In the genomic region with DNA sequence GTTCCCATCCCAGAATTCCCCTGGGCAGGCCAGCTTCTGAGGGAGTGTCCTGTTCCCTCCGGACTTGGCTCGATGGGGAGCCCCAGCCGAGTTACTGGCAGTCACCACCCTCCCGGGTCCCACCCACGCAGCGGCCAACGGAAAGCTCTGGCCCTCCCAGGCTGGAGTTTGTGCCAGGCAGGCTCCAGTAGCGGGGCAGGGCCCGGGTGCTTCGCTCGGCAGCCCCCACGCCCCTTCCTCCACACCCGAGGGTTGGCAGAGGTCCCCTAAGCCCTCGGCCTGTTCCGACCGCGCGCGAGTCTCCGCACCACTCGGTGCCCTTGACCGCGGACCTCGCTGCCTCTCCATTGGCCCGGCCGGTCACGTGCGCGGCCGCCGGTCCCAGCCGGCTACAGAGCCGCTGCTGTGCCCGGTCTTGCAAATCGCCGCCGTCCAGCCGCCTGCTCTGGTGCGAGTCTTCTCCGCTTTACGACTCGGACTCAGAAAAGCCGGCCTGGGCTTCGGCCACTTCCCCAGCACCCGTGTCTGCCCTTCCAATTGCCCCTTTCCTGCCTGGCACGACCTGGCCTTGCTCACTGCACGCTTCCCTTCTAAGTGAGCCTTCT, we compare ENCODE assay signal across 8 cellular contexts. TPM values are rescaled to one million over a fixed set of nuclear protein-coding genes. Genes with fewer than 3 reads are reported as not detected.
DNase-seq lines count a peak whose midpoint lies in the region; ATAC-seq, FAIRE-seq and TF ChIP-seq lines count a peak whose summit lies in the region.

No MANE protein-coding gene starts in this region.

- POLR2A ChIA-PET in Caco-2 (lab: Charles Lee) = no interaction called here

- CTCF ChIA-PET in Caco-2 (lab: Charles Lee) = no interaction called here
- CTCF ChIA-PET in activated naive CD4-positive, alpha-beta T cell treated with anti-CD3 and anti-CD28 coated beads, Interleukin-2, amount 10 ng/mL, durations not matched to agents 7 days and 5 days (lab: Charles Lee) = interaction anchor here (1.0 to 1.8 kb wide), 2 partner anchors 22 to 39 kb away, joined by 3 to 7 read pairs; no protein-coding TSS in a partner anchor

- no peaks in the 10 kb centered on the region for H3K9me3 Mint-ChIP-seq in Caco-2 (ENCODE audit: unreplicated experiment)
- H3K9me3 Mint-ChIP-seq in activated naive CD4-positive, alpha-beta T cell treated with anti-CD3 and anti-CD28 coated beads, Interleukin-2, amount 10 ng/mL, durations not matched to agents 7 days and 5 days = no peaks in the 10 kb centered on the region
- no peaks in the 10 kb centered on the region for H3K9me3 Mint-ChIP-seq in neural crest cell

- H3K9me3 ChIP-seq in Caco-2 = no peaks in the 10 kb centered on the region
- no peaks in the 10 kb centered on the region for H3K9me3 ChIP-seq in HUES6 (ENCODE audit: control insufficient read depth, insufficient read depth, low read depth, low read length)

- BruUV-seq in Caco-2 (replicated peaks; lab: Mats Ljungman, UMichigan) = no TSS peak

- H3K27me3 Mint-ChIP-seq in Caco-2 (ENCODE audit: insufficient read depth, unreplicated experiment) (peaks cover 2% of the 10 kb centered on the region), neural crest cell (ENCODE audit: low read depth) (no peaks in the 10 kb centered on the region)
- peaks cover 7% of the 10 kb centered on the region for H3K27me3 Mint-ChIP-seq in activated naive CD4-positive, alpha-beta T cell treated with anti-CD3 and anti-CD28 coated beads, Interleukin-2, amount 10 ng/mL, durations not matched to agents 7 days and 5 days

- ATAC-seq in GM19397 (IDR thresholded peaks at IDR 0.05; ENCODE audit: unreplicated experiment) = peak; percentile 59

- peak overlapping the region; percentile 72 for H3K27ac Mint-ChIP-seq in Caco-2 (ENCODE audit: unreplicated experiment)
- H3K27ac Mint-ChIP-seq in activated naive CD4-positive, alpha-beta T cell treated with anti-CD3 and anti-CD28 coated beads, Interleukin-2, amount 10 ng/mL, durations not matched to agents 7 days and 5 days = peak overlapping the region; percentile 83
- H3K27ac Mint-ChIP-seq in neural crest cell (ENCODE audit: unreplicated experiment) = no peak overlapping the region

- H3K4me1 ChIP-seq in Caco-2 = no peaks in the 10 kb centered on the region
- peaks cover 42% of the 10 kb centered on the region for H3K4me1 ChIP-seq in HUES6 (ENCODE audit: control insufficient read depth, insufficient read depth, low read length)

- TF ChIP-seq CTCF in Caco-2 (IDR thresholded peaks at IDR 0.05; ENCODE audit: insufficient read depth in 1 of 2, low read depth in 1 of 2, low read length in 1 of 2, severe bottlenecking in 1 of 2, unreplicated experiment in 1 of 2) (no peak), neural crest cell (conservative IDR thresholded peaks at IDR 0.05) (no peak)

- intact Hi-C loops in Caco-2 (cut with micrococcal nuclease; ENCODE audit: unreplicated experiment) = loop anchor here (1.0 to 5.0 kb wide), 2 partner anchors 21 to 95 kb away; a partner anchor contains a TSS

- no peak for FAIRE-seq in frontal cortex (lab: Jason Lieb, UNC)

- H3K27me3 ChIP-seq in Caco-2 (replicated peaks; ENCODE audit: control insufficient read depth, insufficient read depth, low read length) (no peaks in the 10 kb centered on the region), HUES6 (ENCODE audit: control insufficient read depth, insufficient read depth, low read length) (peaks cover 56% of the 10 kb centered on the region)

- DNase-seq in Caco-2 (peak in 1 of 2 experiments; percentile 53), frontal cortex (ENCODE audit: low spot score in 2 of 2) (peak; percentile 57 to 62), neural crest cell (ENCODE audit: low read depth, low spot score) (peak; percentile 33), COLO829 (ENCODE audit: low spot score) (no peak), amniotic stem cell (lab: John Stamatoyannopoulos, UW) (no peak)
- peak; percentile 36 for DNase-seq in activated naive CD4-positive, alpha-beta T cell treated with anti-CD3 and anti-CD28 coated beads, Interleukin-2, amount 10 ng/mL, durations not matched to agents 7 days and 5 days

- H3K36me3 ChIP-seq in Caco-2 (ENCODE audit: control insufficient read depth, insufficient read depth, low read length) (no peaks in the 10 kb centered on the region), HUES6 (ENCODE audit: control insufficient read depth, insufficient read depth, low read length) (no peaks in the 10 kb centered on the region)

- no peak overlapping the region for H3K27ac ChIP-seq in HUES6 (ENCODE audit: low read depth, low read length)

- no peaks in the 10 kb centered on the region for H3K36me3 Mint-ChIP-seq in Caco-2 (ENCODE audit: insufficient read depth, unreplicated experiment)
- no peaks in the 10 kb centered on the region for H3K36me3 Mint-ChIP-seq in activated naive CD4-positive, alpha-beta T cell treated with anti-CD3 and anti-CD28 coated beads, Interleukin-2, amount 10 ng/mL, durations not matched to agents 7 days and 5 days
- H3K36me3 Mint-ChIP-seq in neural crest cell (ENCODE audit: low read depth) = no peaks in the 10 kb centered on the region

- H3K4me3 Mint-ChIP-seq in Caco-2 (ENCODE audit: unreplicated experiment) (peak overlapping the region; percentile 87), neural crest cell (no peak overlapping the region)
- H3K4me3 Mint-ChIP-seq in activated naive CD4-positive, alpha-beta T cell treated with anti-CD3 and anti-CD28 coated beads, Interleukin-2, amount 10 ng/mL, durations not matched to agents 7 days and 5 days = peak overlapping the region; percentile 74

- H3K4me3 ChIP-seq in Caco-2 (ENCODE audit: low read depth, low read length) (peak overlapping the region; percentile 44), HUES6 (ENCODE audit: low read depth, low read length) (peak overlapping the region; percentile 46)

- H3K4me1 Mint-ChIP-seq in Caco-2 (ENCODE audit: low read depth, unreplicated experiment) = no peaks in the 10 kb centered on the region
- peaks cover 36% of the 10 kb centered on the region for H3K4me1 Mint-ChIP-seq in activated naive CD4-positive, alpha-beta T cell treated with anti-CD3 and anti-CD28 coated beads, Interleukin-2, amount 10 ng/mL, durations not matched to agents 7 days and 5 days
- H3K4me1 Mint-ChIP-seq in neural crest cell = peaks cover 16% of the 10 kb centered on the region

- H3K9ac ChIP-seq in HUES6 (ENCODE audit: low read length) = peak overlapping the region; percentile 25

RNA-seq across cellular contexts. Expression of a gene that starts 20.8 kb away (rescaled TPM):
- 9.7 and 10.0 TPM in 2 replicates for total RNA-seq in Caco-2 (2022)
- 10.2 TPM for total RNA-seq in frontal cortex
- total RNA-seq in neural crest cell = 6.2 and 7.9 TPM in 2 replicates

Comparison
In these comparisons a context has a peak if more than half of its experiments do, and no peak if none do; other contexts are left out.
1. DNase-seq: peak in activated naive CD4-positive, alpha-beta T cell treated with anti-CD3 and anti-CD28 coated beads, Interleukin-2, amount 10 ng/mL, durations not matched to agents 7 days and 5 days (single experiment), frontal cortex (2 of 2) and neural crest cell (single experiment); none in COLO829 (single experiment) and amniotic stem cell (single experiment).